2 cellular contexts compared by ENCODE assay signal in the genomic region with DNA sequence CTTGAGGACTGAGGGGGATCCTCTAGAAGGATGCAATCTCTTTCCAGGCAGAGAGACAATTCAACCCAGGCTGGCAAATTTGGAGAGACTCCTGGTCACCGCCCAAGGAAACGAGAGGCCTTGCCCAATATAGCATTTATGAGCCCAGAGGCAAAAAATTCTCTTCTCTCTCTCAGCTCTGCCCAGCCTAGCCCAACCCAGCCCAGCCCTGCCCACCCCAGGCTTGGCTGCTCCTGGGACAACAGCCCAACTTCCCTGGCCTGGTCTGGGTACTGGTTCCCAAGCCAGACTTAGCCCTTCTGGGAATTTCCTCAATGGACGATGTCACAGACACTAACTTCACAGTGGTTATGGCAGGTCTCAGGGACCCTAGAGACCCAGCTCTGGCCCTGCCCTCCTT.
A peak's percentile ranks its signal among the peaks of the same experiment; 100 is the strongest.
TF ChIP-seq lines count a peak whose summit lies in the region.

No MANE protein-coding gene starts in this region.

TF ChIP-seq in HEK293, 187 proteins besides CTCF, POLR2A, EP300 and RAD21 (continues in another document):
- TF ChIP-seq, protein P1, sequence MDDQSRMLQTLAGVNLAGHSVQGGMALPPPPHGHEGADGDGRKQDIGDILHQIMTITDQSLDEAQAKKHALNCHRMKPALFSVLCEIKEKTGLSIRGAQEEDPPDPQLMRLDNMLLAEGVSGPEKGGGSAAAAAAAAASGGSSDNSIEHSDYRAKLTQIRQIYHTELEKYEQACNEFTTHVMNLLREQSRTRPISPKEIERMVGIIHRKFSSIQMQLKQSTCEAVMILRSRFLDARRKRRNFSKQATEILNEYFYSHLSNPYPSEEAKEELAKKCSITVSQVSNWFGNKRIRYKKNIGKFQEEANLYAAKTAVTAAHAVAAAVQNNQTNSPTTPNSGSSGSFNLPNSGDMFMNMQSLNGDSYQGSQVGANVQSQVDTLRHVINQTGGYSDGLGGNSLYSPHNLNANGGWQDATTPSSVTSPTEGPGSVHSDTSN (CRISPR knock-in tag; IDR thresholded peaks at IDR 0.05): no peak
- no peak for TF ChIP-seq ZNF433 (tag by site-specific recombination; IDR thresholded peaks at IDR 0.05; ENCODE audit: low read depth)
- TF ChIP-seq ZNF292 (tag by site-specific recombination; IDR thresholded peaks at IDR 0.05; ENCODE audit: borderline replicate concordance, low read depth): no peak
- no peak for TF ChIP-seq MZF1 (tag by site-specific recombination; IDR thresholded peaks at IDR 0.05; ENCODE audit: borderline replicate concordance)
- TF ChIP-seq SP3 (tag by site-specific recombination; IDR thresholded peaks at IDR 0.05): no peak
- TF ChIP-seq, protein P2, sequence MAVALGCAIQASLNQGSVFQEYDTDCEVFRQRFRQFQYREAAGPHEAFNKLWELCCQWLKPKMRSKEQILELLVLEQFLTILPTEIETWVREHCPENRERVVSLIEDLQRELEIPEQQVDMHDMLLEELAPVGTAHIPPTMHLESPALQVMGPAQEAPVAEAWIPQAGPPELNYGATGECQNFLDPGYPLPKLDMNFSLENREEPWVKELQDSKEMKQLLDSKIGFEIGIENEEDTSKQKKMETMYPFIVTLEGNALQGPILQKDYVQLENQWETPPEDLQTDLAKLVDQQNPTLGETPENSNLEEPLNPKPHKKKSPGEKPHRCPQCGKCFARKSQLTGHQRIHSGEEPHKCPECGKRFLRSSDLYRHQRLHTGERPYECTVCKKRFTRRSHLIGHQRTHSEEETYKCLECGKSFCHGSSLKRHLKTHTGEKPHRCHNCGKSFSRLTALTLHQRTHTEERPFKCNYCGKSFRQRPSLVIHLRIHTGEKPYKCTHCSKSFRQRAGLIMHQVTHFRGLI (tag by site-specific recombination; IDR thresholded peaks at IDR 0.05): peak; percentile 88
- no peak for TF ChIP-seq ZNF560 (tag by site-specific recombination; IDR thresholded peaks at IDR 0.05; ENCODE audit: borderline replicate concordance)
- no peak for TF ChIP-seq ZNF768 (tag by site-specific recombination; IDR thresholded peaks at IDR 0.05)
- TF ChIP-seq ZNF19 (tag by site-specific recombination; IDR thresholded peaks at IDR 0.05; ENCODE audit: low read depth): no peak
- no peak for TF ChIP-seq ZNF211 (tag by site-specific recombination; IDR thresholded peaks at IDR 0.05; ENCODE audit: low read depth)
- no peak for TF ChIP-seq GLI4 (tag by site-specific recombination; IDR thresholded peaks at IDR 0.05)
- TF ChIP-seq ZNF621 (tag by site-specific recombination; IDR thresholded peaks at IDR 0.05): no peak
- TF ChIP-seq ZBTB17 (tag by site-specific recombination; IDR thresholded peaks at IDR 0.05): no peak
- TF ChIP-seq ZNF157 (tag by site-specific recombination; IDR thresholded peaks at IDR 0.05): no peak
- TF ChIP-seq, protein P3, sequence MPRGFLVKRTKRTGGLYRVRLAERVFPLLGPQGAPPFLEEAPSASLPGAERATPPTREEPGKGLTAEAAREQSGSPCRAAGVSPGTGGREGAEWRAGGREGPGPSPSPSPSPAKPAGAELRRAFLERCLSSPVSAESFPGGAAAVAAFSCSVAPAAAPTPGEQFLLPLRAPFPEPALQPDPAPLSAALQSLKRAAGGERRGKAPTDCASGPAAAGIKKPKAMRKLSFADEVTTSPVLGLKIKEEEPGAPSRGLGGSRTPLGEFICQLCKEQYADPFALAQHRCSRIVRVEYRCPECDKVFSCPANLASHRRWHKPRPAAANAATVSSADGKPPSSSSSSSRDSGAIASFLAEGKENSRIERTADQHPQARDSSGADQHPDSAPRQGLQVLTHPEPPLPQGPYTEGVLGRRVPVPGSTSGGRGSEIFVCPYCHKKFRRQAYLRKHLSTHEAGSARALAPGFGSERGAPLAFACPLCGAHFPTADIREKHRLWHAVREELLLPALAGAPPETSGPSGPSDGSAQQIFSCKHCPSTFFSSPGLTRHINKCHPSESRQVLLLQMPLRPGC (tag by site-specific recombination; IDR thresholded peaks at IDR 0.05): no peak
- TF ChIP-seq EGR2 (tag by site-specific recombination; IDR thresholded peaks at IDR 0.05; ENCODE audit: low read depth): no peak
- no peak for TF ChIP-seq ZNF335 (tag by site-specific recombination; conservative IDR thresholded peaks at IDR 0.05)
- peak; percentile 85 for TF ChIP-seq KLF1 (tag by site-specific recombination; IDR thresholded peaks at IDR 0.05)
- peak; percentile 23; the same call in 1 of the 2 replicates for TF ChIP-seq GLIS1 (tag by site-specific recombination; IDR thresholded peaks at IDR 0.05)
- TF ChIP-seq ZNF596 (tag by site-specific recombination; IDR thresholded peaks at IDR 0.05): no peak
- no peak for TF ChIP-seq IKZF3 (tag by site-specific recombination; IDR thresholded peaks at IDR 0.05)
- no peak for TF ChIP-seq BCL11A (tag by site-specific recombination; IDR thresholded peaks at IDR 0.05; ENCODE audit: low read depth)
- no peak for TF ChIP-seq ZNF223 (tag by site-specific recombination; IDR thresholded peaks at IDR 0.05)
- TF ChIP-seq ZNF169 (tag by site-specific recombination; IDR thresholded peaks at IDR 0.05): no peak

TF ChIP-seq in HepG2, 621 proteins besides CTCF, POLR2A, EP300 and RAD21 (continued from another document):
- TF ChIP-seq, protein P4, sequence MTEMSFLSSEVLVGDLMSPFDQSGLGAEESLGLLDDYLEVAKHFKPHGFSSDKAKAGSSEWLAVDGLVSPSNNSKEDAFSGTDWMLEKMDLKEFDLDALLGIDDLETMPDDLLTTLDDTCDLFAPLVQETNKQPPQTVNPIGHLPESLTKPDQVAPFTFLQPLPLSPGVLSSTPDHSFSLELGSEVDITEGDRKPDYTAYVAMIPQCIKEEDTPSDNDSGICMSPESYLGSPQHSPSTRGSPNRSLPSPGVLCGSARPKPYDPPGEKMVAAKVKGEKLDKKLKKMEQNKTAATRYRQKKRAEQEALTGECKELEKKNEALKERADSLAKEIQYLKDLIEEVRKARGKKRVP (CRISPR knock-in tag; IDR thresholded peaks at IDR 0.05): no peak
- TF ChIP-seq PITX1 (CRISPR knock-in tag; IDR thresholded peaks at IDR 0.05): no peak
- no peak for TF ChIP-seq HDAC2 (CRISPR knock-in tag; IDR thresholded peaks at IDR 0.05)
- no peak for TF ChIP-seq ZNF720 (CRISPR knock-in tag; IDR thresholded peaks at IDR 0.05)
